Comparison of ENCODE assay signal across 8 cellular contexts in the genomic region with DNA sequence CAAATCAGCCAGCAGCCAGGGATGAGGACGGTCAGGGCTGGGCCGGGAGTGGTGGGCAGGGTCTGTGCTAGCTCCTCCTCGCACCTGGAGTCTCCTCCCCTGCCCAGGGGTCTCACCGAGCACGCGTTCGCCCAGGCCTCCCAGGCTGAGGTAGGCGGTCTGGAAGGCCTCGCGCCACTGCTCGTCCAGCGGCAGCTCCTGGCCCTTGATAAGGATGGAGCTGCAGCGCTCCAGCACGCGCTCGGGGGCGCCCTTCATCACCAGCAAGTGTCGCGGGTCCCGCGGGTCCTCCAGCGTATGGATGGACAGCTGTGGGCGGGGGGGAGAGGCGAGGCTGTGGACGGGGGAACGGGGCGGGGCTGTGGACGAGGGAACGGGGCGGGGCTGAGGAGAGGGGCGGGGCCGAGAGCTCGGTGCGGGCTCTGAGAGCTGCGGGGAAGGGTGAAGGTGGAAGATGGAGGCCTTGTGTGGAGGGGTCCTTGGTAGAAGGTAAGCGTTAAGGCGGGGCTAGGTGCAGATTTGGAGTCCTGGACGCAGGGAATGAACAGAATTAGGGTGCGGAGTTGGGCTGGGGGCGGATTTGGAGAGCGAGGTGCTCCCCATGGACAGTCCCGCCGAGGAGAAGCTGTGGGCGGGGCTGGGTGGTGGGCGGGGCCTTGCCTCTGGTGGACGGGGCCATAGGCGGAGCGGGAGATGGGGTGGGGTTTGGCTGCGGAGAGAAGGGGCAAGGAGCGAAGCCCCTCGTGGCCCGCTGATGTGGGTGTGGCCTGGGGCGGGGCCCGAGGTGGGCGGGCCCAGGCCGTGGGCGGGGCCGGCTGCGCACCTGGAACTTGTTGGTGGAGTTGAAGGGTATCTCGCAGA.
DNase-seq lines count a peak whose midpoint lies in the region; ATAC-seq lines count a peak whose summit lies in the region.

No MANE protein-coding gene starts in this region.

- DNase-seq in NCI-H748 (lab: John Stamatoyannopoulos, UW; ENCODE audit: unreplicated experiment), result peak; percentile 49
- DNase-seq in NCI-H748 treated with DMSO at 0.1 percent for 48 hours (lab: John Stamatoyannopoulos, UW), result no peak
- peak; percentile 40 for DNase-seq in T-helper 2 cell treated with Interferon-gamma antibody and Interleukin-4, amounts not matched to agents 5 μg/mL and 100 μg/mL, for 36 hours (ENCODE audit: low spot score)
- DNase-seq in central memory CD4-positive, alpha-beta T cell, result peak; percentile 13
- peak; percentile 94 for DNase-seq in left kidney (ENCODE audit: low read depth, low spot score)
- DNase-seq in stimulated activated CD4-positive, alpha-beta T cell treated with anti-CD3 and anti-CD28 coated beads, TNF-alpha, amount 100 ng/mL, for 24 hours (ENCODE audit: low read depth in 3 of 3), result peak; percentile 7 to 70 (median 34)

- H3K27me3 Mint-ChIP-seq in T-helper 2 cell treated with Interferon-gamma antibody and Interleukin-4, amounts not matched to agents 5 μg/mL and 100 μg/mL, for 36 hours (ENCODE audit: low read depth), result peaks cover 23% of the 10 kb centered on the region

- H3K27ac Mint-ChIP-seq in T-helper 2 cell treated with Interferon-gamma antibody and Interleukin-4, amounts not matched to agents 5 μg/mL and 100 μg/mL, for 36 hours, result no peak overlapping the region

- peaks cover 4% of the 10 kb centered on the region for H3K4me1 Mint-ChIP-seq in T-helper 2 cell treated with Interferon-gamma antibody and Interleukin-4, amounts not matched to agents 5 μg/mL and 100 μg/mL, for 36 hours (ENCODE audit: low read depth)

- no peaks in the 10 kb centered on the region for H3K9me3 Mint-ChIP-seq in T-helper 2 cell treated with Interferon-gamma antibody and Interleukin-4, amounts not matched to agents 5 μg/mL and 100 μg/mL, for 36 hours

- peak overlapping the region; percentile 76 for H3K4me3 Mint-ChIP-seq in T-helper 2 cell treated with Interferon-gamma antibody and Interleukin-4, amounts not matched to agents 5 μg/mL and 100 μg/mL, for 36 hours

- ATAC-seq in HG03469 (IDR thresholded peaks at IDR 0.05; ENCODE audit: unreplicated experiment) (no peak), GM18519 (IDR thresholded peaks at IDR 0.05; ENCODE audit: low FRiP score, unreplicated experiment) (no peak)

- H3K36me3 Mint-ChIP-seq in T-helper 2 cell treated with Interferon-gamma antibody and Interleukin-4, amounts not matched to agents 5 μg/mL and 100 μg/mL, for 36 hours (ENCODE audit: low read depth), result no peaks in the 10 kb centered on the region
